In the genomic region with DNA sequence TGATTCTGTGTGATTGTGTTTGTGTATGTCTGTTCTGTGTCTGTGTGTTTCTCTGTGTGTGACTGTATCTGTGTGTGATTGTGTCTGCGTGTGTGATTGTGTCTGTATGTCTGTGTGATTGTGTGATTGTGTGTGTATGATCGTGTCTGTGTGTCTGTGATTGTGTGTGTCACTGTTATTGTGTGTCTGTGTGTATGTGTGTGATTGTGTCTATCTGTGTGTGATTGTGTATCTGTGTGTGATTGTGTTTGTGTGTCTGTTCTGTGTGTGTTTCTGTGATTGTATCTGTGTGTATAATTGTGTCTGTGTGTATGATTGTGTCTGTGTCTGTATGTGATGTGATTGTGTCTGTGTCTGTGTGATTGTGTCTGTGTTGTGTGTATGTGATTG, we compare ENCODE assay signal across 22 cellular contexts. TPM values are rescaled to one million over a fixed set of nuclear protein-coding genes. Genes with fewer than 3 reads are reported as not detected.
"Had no signal": no experiment of that assay in that cellular context is flagged by ENCODE, and none has a peak within 500 bp of the region (broad histone marks: within the 10 kb centered on the region; RNA-seq: fewer than 3 reads in every experiment).

No MANE protein-coding gene starts in this region.

- DNase-seq: activated CD8-positive, alpha-beta memory T cell treated with anti-CD3 and anti-CD28 coated beads, Interleukin-2, amount 10 ng/mL, durations not matched to agents 7 days and 5 days; activated T-cell treated with anti-CD3 and anti-CD28 coated beads, Interleukin-2, amount 50 U/mL, for 1 hour; left colon; naive thymus-derived CD4-positive, alpha-beta T cell; stimulated activated CD4-positive, alpha-beta T cell treated with anti-CD3 and anti-CD28 coated beads, Interleukin-4, amount 100 ng/mL, for 4 hours; stimulated activated CD8-positive, alpha-beta memory T cell treated with anti-CD3 and anti-CD28 coated beads, Interleukin-4, amount 100 ng/mL, for 48 hours; stimulated activated naive CD4-positive, alpha-beta T cell treated with Interleukin-2 at 50 U/mL for 16 hours; substantia nigra; T1000 had no signal

- H3K9me3 ChIP-seq: gastroesophageal sphincter, heart right ventricle, neutrophil, right atrium auricular region, tibial nerve had no signal

- H3K4me2 ChIP-seq: smooth muscle cell had no signal

- H3K9me3 Mint-ChIP-seq: activated CD4-positive, alpha-beta memory T cell treated with anti-CD3 and anti-CD28 coated beads for 36 hours; activated naive CD4-positive, alpha-beta T cell treated with anti-CD3 and anti-CD28 coated beads for 36 hours; activated T-helper 2 cell treated with anti-CD3 and anti-CD28 coated beads, Interferon-gamma antibody, Interleukin-2, Interleukin-4, amounts not matched to agents 10 μg/mL and 5 μg/mL and 100 μg/mL, durations not matched to agents 14 hours and 24 hours and 36 hours; endodermal cell; naive thymus-derived CD4-positive, alpha-beta T cell had no signal

- H3K36me3 ChIP-seq: heart right ventricle, neutrophil, right atrium auricular region had no signal

- H3K27me3 ChIP-seq: gastroesophageal sphincter, heart right ventricle, right atrium auricular region, tibial nerve had no signal

- H3K4me1 Mint-ChIP-seq: activated CD8-positive, alpha-beta memory T cell treated with anti-CD3 and anti-CD28 coated beads, Interleukin-2, amount 10 ng/mL, durations not matched to agents 7 days and 5 days; endodermal cell; naive thymus-derived CD4-positive, alpha-beta T cell had no signal

- H3K27ac Mint-ChIP-seq: activated CD4-positive, alpha-beta memory T cell treated with anti-CD3 and anti-CD28 coated beads for 36 hours; activated CD8-positive, alpha-beta memory T cell treated with anti-CD3 and anti-CD28 coated beads, Interleukin-2, amount 10 ng/mL, durations not matched to agents 7 days and 5 days; activated naive CD4-positive, alpha-beta T cell treated with anti-CD3 and anti-CD28 coated beads for 36 hours; activated T-helper 2 cell treated with anti-CD3 and anti-CD28 coated beads, Interferon-gamma antibody, Interleukin-2, Interleukin-4, amounts not matched to agents 10 μg/mL and 5 μg/mL and 100 μg/mL, durations not matched to agents 14 hours and 24 hours and 36 hours; endodermal cell; naive thymus-derived CD4-positive, alpha-beta T cell had no signal

- ATAC-seq: naive thymus-derived CD4-positive, alpha-beta T cell had no signal

- H3K36me3 Mint-ChIP-seq: activated CD4-positive, alpha-beta memory T cell treated with anti-CD3 and anti-CD28 coated beads for 36 hours; activated CD8-positive, alpha-beta memory T cell treated with anti-CD3 and anti-CD28 coated beads, Interleukin-2, amount 10 ng/mL, durations not matched to agents 7 days and 5 days; naive thymus-derived CD4-positive, alpha-beta T cell had no signal

- H3K27me3 Mint-ChIP-seq: activated CD4-positive, alpha-beta memory T cell treated with anti-CD3 and anti-CD28 coated beads for 36 hours; activated CD8-positive, alpha-beta memory T cell treated with anti-CD3 and anti-CD28 coated beads, Interleukin-2, amount 10 ng/mL, durations not matched to agents 7 days and 5 days; naive thymus-derived CD4-positive, alpha-beta T cell had no signal

- H3K4me3 ChIP-seq: lung, right atrium auricular region, smooth muscle cell had no signal

- H3K4me3 Mint-ChIP-seq: activated CD4-positive, alpha-beta memory T cell treated with anti-CD3 and anti-CD28 coated beads for 36 hours; activated CD8-positive, alpha-beta memory T cell treated with anti-CD3 and anti-CD28 coated beads, Interleukin-2, amount 10 ng/mL, durations not matched to agents 7 days and 5 days; activated naive CD4-positive, alpha-beta T cell treated with anti-CD3 and anti-CD28 coated beads for 36 hours; endodermal cell; naive thymus-derived CD4-positive, alpha-beta T cell had no signal

- H3K27ac ChIP-seq: heart right ventricle, neutrophil, right atrium auricular region, tibial nerve had no signal

RNA-seq across cellular contexts. Expression of gene KLHL30, which starts 11.7 kb away (rescaled TPM):
- total RNA-seq: activated CD4-positive, alpha-beta memory T cell treated with anti-CD3 and anti-CD28 coated beads for 36 hours; activated CD8-positive, alpha-beta memory T cell treated with anti-CD3 and anti-CD28 coated beads, Interleukin-2, amount 10 ng/mL, durations not matched to agents 7 days and 5 days; activated naive CD4-positive, alpha-beta T cell treated with anti-CD3 and anti-CD28 coated beads for 36 hours; activated T-helper 2 cell treated with anti-CD3 and anti-CD28 coated beads, Interferon-gamma antibody, Interleukin-2, Interleukin-4, amounts not matched to agents 10 μg/mL and 5 μg/mL and 100 μg/mL, durations not matched to agents 14 hours and 24 hours and 36 hours; dermis microvascular lymphatic vessel endothelial cell; endodermal cell; mononuclear cell; naive thymus-derived CD4-positive, alpha-beta T cell had no signal
- polyA plus RNA-seq: naive thymus-derived CD4-positive, alpha-beta T cell; smooth muscle cell had no signal

RNA-seq across cellular contexts. Expression of gene ESPNL, which starts 26.6 kb away (rescaled TPM):
- total RNA-seq: dermis microvascular lymphatic vessel endothelial cell had no signal
- polyA plus RNA-seq: naive thymus-derived CD4-positive, alpha-beta T cell; smooth muscle cell had no signal

RNA-seq across cellular contexts. Expression of gene ERFE, which starts 32.0 kb away (rescaled TPM):
- total RNA-seq: activated CD4-positive, alpha-beta memory T cell treated with anti-CD3 and anti-CD28 coated beads for 36 hours; activated CD8-positive, alpha-beta memory T cell treated with anti-CD3 and anti-CD28 coated beads, Interleukin-2, amount 10 ng/mL, durations not matched to agents 7 days and 5 days; smooth muscle cell; tibial nerve had no signal
- polyA plus RNA-seq: naive thymus-derived CD4-positive, alpha-beta T cell had no signal
